Comparison of ENCODE assay signal across 20 cellular contexts in genomic region chr6:19921821-19922220, GRCh38.
DNase-seq lines count a peak whose midpoint lies in the region; ATAC-seq and TF ChIP-seq lines count a peak whose summit lies in the region.
"Had no signal": no experiment of that assay in that cellular context is flagged by ENCODE, and none has a peak within 500 bp of the region (broad histone marks: within the 10 kb centered on the region; RNA-seq: fewer than 3 reads in every experiment).

No MANE protein-coding gene starts in this region.

- POLR2A ChIA-PET in HCT116 (lab: Charles Lee), result no interaction called here

- H3K4me1 Mint-ChIP-seq in nephron progenitor cell, result no peaks in the 10 kb centered on the region
- H3K4me1 Mint-ChIP-seq: CD4-positive, CD25-positive, alpha-beta regulatory T cell; IgD-negative memory B cell had no signal

- H3K27me3 Mint-ChIP-seq in nephron progenitor cell (ENCODE audit: low read depth, poor library complexity), result peaks cover 10% of the 10 kb centered on the region
- H3K27me3 Mint-ChIP-seq: CD4-positive, CD25-positive, alpha-beta regulatory T cell had no signal

- H3K4me3 ChIP-seq in HCT116 (replicated peaks in 1 of 2; ENCODE audit: low read depth in 1 of 2, low read length in 2 of 2) (no peak overlapping the region), dorsolateral prefrontal cortex (no peak overlapping the region)
- H3K4me3 ChIP-seq: SJSA1 had no signal

- H3K4me2 ChIP-seq in HCT116 (ENCODE audit: low read length), result no peak overlapping the region

- no peaks in the 10 kb centered on the region for H3K4me1 ChIP-seq in HCT116 (ENCODE audit: control insufficient read depth in 1 of 2, insufficient read depth in 2 of 2, low read length in 2 of 2)

- H3K9me3 ChIP-seq in HCT116 (ENCODE audit: control insufficient read depth in 1 of 2, insufficient read depth in 1 of 2, low read depth in 1 of 2, low read length in 2 of 2), result peaks cover 0 to 4% of the 10 kb centered on the region in 2 experiments; a peak in 1 of 4 replicates
- H3K9me3 ChIP-seq: SJSA1 had no signal

- ATAC-seq in HCT116, result no peak
- no peak for ATAC-seq in GM21619 (IDR thresholded peaks at IDR 0.05; ENCODE audit: unreplicated experiment)
- ATAC-seq: Right ventricle myocardium inferior had no signal

- intact Hi-C loops in HCT116 (cut with micrococcal nuclease), result no loop called here
- intact Hi-C loops in dorsolateral prefrontal cortex (cut with DNase I), result no loop called here

- H3K27me3 ChIP-seq in HCT116 (ENCODE audit: insufficient read depth, low read length) (no peaks in the 10 kb centered on the region; the same call in 1 of the 2 replicates), dorsolateral prefrontal cortex (peaks cover 0 to 13% (median 0%) of the 10 kb centered on the region in 45 donors)
- H3K27me3 ChIP-seq: SJSA1 had no signal

- peaks cover 20% of the 10 kb centered on the region for H3K9me3 Mint-ChIP-seq in nephron progenitor cell

- H3K4me3 Mint-ChIP-seq in nephron progenitor cell, result no peak overlapping the region
- H3K4me3 Mint-ChIP-seq: CD4-positive, CD25-positive, alpha-beta regulatory T cell; HFFc6; IgD-negative memory B cell; T-helper 1 cell treated with Interleukin-12 subunit alpha and Interleukin-12 subunit beta and Interleukin-4 antibody, amounts not matched to agents 30 μg/mL and 1 μg/mL, for 36 hours had no signal

- DNase-seq in D341Med (ENCODE audit: low spot score) (peak; percentile 51), HCT116 (ENCODE audit: low read depth, low spot score) (no peak), nephron progenitor cell (peak; percentile 4), dorsolateral prefrontal cortex (no peak), COR-L47 (lab: John Stamatoyannopoulos, UW) (no peak)
- DNase-seq: CD4-positive, CD25-positive, alpha-beta regulatory T cell; DND-41; HFFc6; Karpas-422; NCI-H1694; NCI-H2081 treated with DMSO at 0.1 percent for 48 hours; NCI-H446 treated with DMSO at 0.1 percent for 48 hours; NCI-H526 treated with DMSO at 0.1 percent for 48 hours; NK-92 treated with Interleukin-12 subunit alpha and Interleukin-12 subunit beta, amount 100 ng/mL, for 24 hours had no signal

- H3K36me3 ChIP-seq in HCT116 (ENCODE audit: control insufficient read depth in 1 of 2, insufficient read depth in 2 of 2, low read length in 2 of 2), result no peaks in the 10 kb centered on the region
- H3K36me3 ChIP-seq: SJSA1 had no signal

- BruUV-seq in HCT116 (replicated peaks; lab: Mats Ljungman, UMichigan), result no TSS peak

- no peaks in the 10 kb centered on the region for H3K79me2 ChIP-seq in HCT116 (ENCODE audit: insufficient read depth, low read length)

- H2AFZ ChIP-seq in HCT116 (ENCODE audit: low read depth, low read length, poor library complexity, severe bottlenecking), result no peak overlapping the region

- TF ChIP-seq POLR2A in HCT116 (IDR thresholded peaks at IDR 0.05; ENCODE audit: borderline replicate concordance, extremely low read depth, insufficient read depth, insufficient read length), result no peak

- H3K36me3 Mint-ChIP-seq in nephron progenitor cell (ENCODE audit: low read depth), result no peaks in the 10 kb centered on the region
- H3K36me3 Mint-ChIP-seq: CD4-positive, CD25-positive, alpha-beta regulatory T cell had no signal

- CTCF ChIA-PET in HCT116 (lab: Charles Lee), result no interaction called here

- no peaks in the 10 kb centered on the region for H4K20me1 ChIP-seq in HCT116 (ENCODE audit: insufficient read depth)

- TF ChIP-seq CTCF in HCT116 (IDR thresholded peaks at IDR 0.05 in 2 of 3, conservative IDR thresholded peaks at IDR 0.05 in 1 of 3; ENCODE audit: borderline replicate concordance in 1 of 3, insufficient read depth in 1 of 3, low read depth in 2 of 3, low read length in 2 of 3) (no peak), nephron progenitor cell (IDR thresholded peaks at IDR 0.05) (no peak), dorsolateral prefrontal cortex (IDR thresholded peaks at IDR 0.05 in 54 of 56, conservative IDR thresholded peaks at IDR 0.05 in 2 of 56; ENCODE audit: low read depth in 1 of 56, partially characterized antibody in 56 of 56) (no peak)

- RAD21 ChIA-PET in HCT116 (lab: Charles Lee; ENCODE audit: low non-redundant PET in 1 of 2, low total read pairs in 2 of 2, uncharacterized antibody in 2 of 2, unreplicated experiment in 2 of 2), result no interaction called here

- H3K27ac ChIP-seq in HCT116 (ENCODE audit: low read depth, low read length) (no peak overlapping the region), dorsolateral prefrontal cortex (no peak overlapping the region)
- H3K27ac ChIP-seq: SJSA1 had no signal

- no peaks in the 10 kb centered on the region for H3K9me2 ChIP-seq in HCT116 (ENCODE audit: insufficient read depth)

- no peak for TF ChIP-seq RAD21 in HCT116 (IDR thresholded peaks at IDR 0.05; ENCODE audit: low read depth)

- H3K27ac Mint-ChIP-seq in nephron progenitor cell, result no peak overlapping the region
- H3K27ac Mint-ChIP-seq: CD4-positive, CD25-positive, alpha-beta regulatory T cell; HFFc6; IgD-negative memory B cell; T-helper 1 cell treated with Interleukin-12 subunit alpha and Interleukin-12 subunit beta and Interleukin-4 antibody, amounts not matched to agents 30 μg/mL and 1 μg/mL, for 36 hours had no signal

- H3K9ac ChIP-seq in HCT116 (ENCODE audit: low read length), result no peak overlapping the region

TF ChIP-seq in HCT116, 20 proteins besides CTCF, POLR2A, EP300 and RAD21:
- no peak for TF ChIP-seq EZH2phosphoT487 (IDR thresholded peaks at IDR 0.05; ENCODE audit: borderline replicate concordance)
- TF ChIP-seq, protein P1, sequence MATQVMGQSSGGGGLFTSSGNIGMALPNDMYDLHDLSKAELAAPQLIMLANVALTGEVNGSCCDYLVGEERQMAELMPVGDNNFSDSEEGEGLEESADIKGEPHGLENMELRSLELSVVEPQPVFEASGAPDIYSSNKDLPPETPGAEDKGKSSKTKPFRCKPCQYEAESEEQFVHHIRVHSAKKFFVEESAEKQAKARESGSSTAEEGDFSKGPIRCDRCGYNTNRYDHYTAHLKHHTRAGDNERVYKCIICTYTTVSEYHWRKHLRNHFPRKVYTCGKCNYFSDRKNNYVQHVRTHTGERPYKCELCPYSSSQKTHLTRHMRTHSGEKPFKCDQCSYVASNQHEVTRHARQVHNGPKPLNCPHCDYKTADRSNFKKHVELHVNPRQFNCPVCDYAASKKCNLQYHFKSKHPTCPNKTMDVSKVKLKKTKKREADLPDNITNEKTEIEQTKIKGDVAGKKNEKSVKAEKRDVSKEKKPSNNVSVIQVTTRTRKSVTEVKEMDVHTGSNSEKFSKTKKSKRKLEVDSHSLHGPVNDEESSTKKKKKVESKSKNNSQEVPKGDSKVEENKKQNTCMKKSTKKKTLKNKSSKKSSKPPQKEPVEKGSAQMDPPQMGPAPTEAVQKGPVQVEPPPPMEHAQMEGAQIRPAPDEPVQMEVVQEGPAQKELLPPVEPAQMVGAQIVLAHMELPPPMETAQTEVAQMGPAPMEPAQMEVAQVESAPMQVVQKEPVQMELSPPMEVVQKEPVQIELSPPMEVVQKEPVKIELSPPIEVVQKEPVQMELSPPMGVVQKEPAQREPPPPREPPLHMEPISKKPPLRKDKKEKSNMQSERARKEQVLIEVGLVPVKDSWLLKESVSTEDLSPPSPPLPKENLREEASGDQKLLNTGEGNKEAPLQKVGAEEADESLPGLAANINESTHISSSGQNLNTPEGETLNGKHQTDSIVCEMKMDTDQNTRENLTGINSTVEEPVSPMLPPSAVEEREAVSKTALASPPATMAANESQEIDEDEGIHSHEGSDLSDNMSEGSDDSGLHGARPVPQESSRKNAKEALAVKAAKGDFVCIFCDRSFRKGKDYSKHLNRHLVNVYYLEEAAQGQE (IDR thresholded peaks at IDR 0.05; ENCODE audit: low read depth), result peak; percentile 28
TF ChIP-seq in HCT116: peak in this region for 1.

TF ChIP-seq in PFSK-1, 5 proteins besides CTCF, POLR2A, EP300 and RAD21:
- TF ChIP-seq SIN3A (IDR thresholded peaks at IDR 0.05; ENCODE audit: borderline replicate concordance, insufficient read depth, low read length) (no peak), POLR2AphosphoS5 (IDR thresholded peaks at IDR 0.05; ENCODE audit: low read depth, low read length) (no peak), FOXP2 (optimal IDR thresholded peaks at IDR 0.05; ENCODE audit: borderline replicate concordance, extremely low read depth, extremely low read length, insufficient read depth) (no peak), TAF1 (IDR thresholded peaks at IDR 0.05; ENCODE audit: borderline replicate concordance, insufficient read depth, low read length) (no peak)
- TF ChIP-seq, protein P1 (IDR thresholded peaks at IDR 0.05; ENCODE audit: insufficient read depth in 1 of 2, low read depth in 2 of 2, low read length in 2 of 2), result peak; percentile 58 to 87; a peak in 3 of 4 replicates

Comparison
In these comparisons a context has a peak if more than half of its experiments do, and no peak if none do; other contexts are left out.
1. DNase-seq: peak in D341Med (single experiment) and nephron progenitor cell (single experiment); none in HCT116 (single experiment), dorsolateral prefrontal cortex (0 of 10) and COR-L47 (single experiment).